In the genomic region with DNA sequence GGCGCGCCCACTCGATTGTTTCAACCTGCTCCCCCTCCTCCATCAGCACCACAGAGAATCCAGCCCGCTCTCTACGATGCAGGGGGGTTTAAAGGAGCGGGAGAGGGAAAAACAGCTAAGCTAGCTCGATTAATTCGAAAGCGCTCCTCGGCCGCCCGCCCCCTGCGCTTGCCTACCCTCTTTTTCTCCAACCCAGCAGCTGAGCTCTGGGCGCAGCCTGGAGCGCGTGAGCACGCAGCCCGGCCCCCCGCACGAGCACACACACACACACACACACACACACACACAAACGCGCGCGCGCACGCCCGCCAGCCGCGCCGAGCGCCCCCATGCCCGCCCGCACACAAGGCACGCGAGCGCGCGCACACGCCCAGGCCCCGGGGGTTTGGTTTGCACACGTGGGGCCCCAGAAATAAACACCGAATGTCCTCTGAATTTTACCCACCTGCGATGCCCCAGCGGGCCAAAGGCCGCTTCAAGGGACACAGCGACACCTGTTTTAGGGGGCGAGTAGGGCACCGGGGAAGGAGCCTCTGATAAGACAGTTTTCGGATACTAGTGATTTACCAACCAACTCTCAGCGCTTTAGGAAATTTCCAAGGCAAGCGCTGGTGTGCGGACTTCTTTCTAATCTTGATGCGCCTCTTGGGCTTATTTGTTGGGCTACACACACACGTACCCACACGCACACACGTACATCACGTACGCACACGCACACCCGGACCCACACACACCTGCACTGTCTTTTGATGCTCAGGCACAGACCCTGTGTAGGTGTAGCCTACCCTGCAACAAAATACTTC, we compare ENCODE assay signal across 8 cellular contexts. TPM values are rescaled to one million over a fixed set of nuclear protein-coding genes. Genes with fewer than 3 reads are reported as not detected.
A peak's percentile ranks its signal among the peaks of the same experiment; 100 is the strongest.
DNase-seq lines count a peak whose midpoint lies in the region; ATAC-seq and TF ChIP-seq lines count a peak whose summit lies in the region.

No MANE protein-coding gene starts in this region.

- no peak overlapping the region for H3K9ac ChIP-seq in HUES64 (ENCODE audit: low read depth, low read length)

- no peaks in the 10 kb centered on the region for H3K36me3 Mint-ChIP-seq in neural crest cell (ENCODE audit: low read depth)

- H3K27me3 Mint-ChIP-seq in neural crest cell (ENCODE audit: low read depth) = peaks cover 85% of the 10 kb centered on the region

- peaks cover 51% of the 10 kb centered on the region for H3K4me1 Mint-ChIP-seq in neural crest cell

- under 1% methylated on average over 57 of the region's 60 CpGs for WGBS in HUES64
- 4 to 5% methylated on average over 55 to 60 of the region's 60 CpGs for WGBS in esophagus, 2 donors

- DNase-seq in NCI-H1417 (lab: John Stamatoyannopoulos, UW) (peak; percentile 51 to 54 (median 52)), NCI-H1417 treated with DMSO at 0.1 percent for 48 hours (lab: John Stamatoyannopoulos, UW) (no peak), SK-N-DZ (ENCODE audit: low spot score) (peak; percentile 60), neural crest cell (ENCODE audit: low read depth, low spot score) (peak; percentile 30), RWPE1 (ENCODE audit: low spot score) (no peak)

- H3K9me3 ChIP-seq in HUES64 (ENCODE audit: insufficient read depth, low read depth, low read length) (no peaks in the 10 kb centered on the region), esophagus (ENCODE audit: control insufficient read depth in 2 of 2, insufficient read depth in 1 of 2, low read depth in 1 of 2, low read length in 1 of 2) (peaks cover 0 to 11% of the 10 kb centered on the region in 2 donors)

- H3K4me3 Mint-ChIP-seq in neural crest cell = peak overlapping the region; percentile 86

- CTCF ChIA-PET in RWPE1 (lab: Yijun Ruan, JAX) = interaction anchor here (0.6 to 1.4 kb wide), 5 partner anchors 10 to 585 kb away, joined by 3 to 7 read pairs (median 3); no protein-coding TSS in a partner anchor

- POLR2A ChIA-PET in RWPE1 (lab: Yijun Ruan, JAX; ENCODE audit: low non-redundant PET) = interaction anchor here (0.7 to 1.0 kb wide), 2 partner anchors 536 to 705 kb away, joined by 4 read pairs; no protein-coding TSS in a partner anchor

- H3K36me3 ChIP-seq in HUES64 (ENCODE audit: insufficient read depth, low read length) (no peaks in the 10 kb centered on the region), esophagus (ENCODE audit: control insufficient read depth in 2 of 2, insufficient read depth in 2 of 2, low read length in 1 of 2) (no peaks in the 10 kb centered on the region)

- H3K4me1 ChIP-seq in HUES64 (ENCODE audit: insufficient read depth, low read length) (peaks cover 22% of the 10 kb centered on the region), esophagus (ENCODE audit: control insufficient read depth in 2 of 2, insufficient read depth in 2 of 2, low read length in 1 of 2) (peaks cover 11 to 21% of the 10 kb centered on the region in 2 donors)

- no peaks in the 10 kb centered on the region for H3K9me3 Mint-ChIP-seq in neural crest cell

- no peak for ATAC-seq in GM21367 (IDR thresholded peaks at IDR 0.05; ENCODE audit: unreplicated experiment)

- no peak overlapping the region for H3K27ac Mint-ChIP-seq in neural crest cell (ENCODE audit: unreplicated experiment)

- H3K27ac ChIP-seq in HUES64 (ENCODE audit: low read depth, low read length) = no peak overlapping the region
- no peak overlapping the region for H3K27ac ChIP-seq in esophagus (ENCODE audit: low read depth in 2 of 2, low read length in 1 of 2)
- H3K27ac ChIP-seq in RWPE1 = no peak overlapping the region

- TF ChIP-seq CTCF in neural crest cell (conservative IDR thresholded peaks at IDR 0.05) (peak; percentile 43), RWPE1 (conservative IDR thresholded peaks at IDR 0.05; ENCODE audit: low read depth) (no peak)

- peak overlapping the region; percentile 69 for H3K4me3 ChIP-seq in HUES64 (ENCODE audit: low read length)
- peak overlapping the region; percentile 27 to 30 for H3K4me3 ChIP-seq in esophagus (ENCODE audit: low read depth in 1 of 2, low read length in 2 of 2)

- H3K27me3 ChIP-seq in HUES64 (ENCODE audit: insufficient read depth, low read length) = peaks cover 94% of the 10 kb centered on the region
- H3K27me3 ChIP-seq in esophagus (ENCODE audit: control insufficient read depth in 1 of 2, insufficient read depth in 2 of 2, low read length in 2 of 2) = peaks cover 5 to 45% of the 10 kb centered on the region in 2 donors

RNA-seq across cellular contexts. Expression of a gene that starts 0.8 kb away (rescaled TPM):
- polyA plus RNA-seq in HUES64 (2013, experiment 1 of 2) = 0.55 TPM
- polyA plus RNA-seq in HUES64 (2013, experiment 2 of 2) = 0.89 TPM
- 6.8 and 7.9 TPM in 2 replicates for polyA plus RNA-seq in SK-N-DZ (2014; cell fraction: cytosol; rRNA removed)
- 6.4 and 7.1 TPM in 2 replicates for polyA plus RNA-seq in SK-N-DZ (2014; cell fraction: nucleus; rRNA removed)
- polyA plus RNA-seq in esophagus = 1 to 10 TPM; 2.5 to 3.3 TPM
- 1.3 and 1.5 TPM in 2 replicates for total RNA-seq in neural crest cell

Comparison
In these comparisons a context has a peak if more than half of its experiments do, and no peak if none do; other contexts are left out.
1. DNase-seq: peak in NCI-H1417 (3 of 3), SK-N-DZ (single experiment) and neural crest cell (single experiment); none in NCI-H1417 treated with DMSO at 0.1 percent for 48 hours (single experiment) and RWPE1 (single experiment).